ENCODE assay signal across 11 cellular contexts in the genomic region with DNA sequence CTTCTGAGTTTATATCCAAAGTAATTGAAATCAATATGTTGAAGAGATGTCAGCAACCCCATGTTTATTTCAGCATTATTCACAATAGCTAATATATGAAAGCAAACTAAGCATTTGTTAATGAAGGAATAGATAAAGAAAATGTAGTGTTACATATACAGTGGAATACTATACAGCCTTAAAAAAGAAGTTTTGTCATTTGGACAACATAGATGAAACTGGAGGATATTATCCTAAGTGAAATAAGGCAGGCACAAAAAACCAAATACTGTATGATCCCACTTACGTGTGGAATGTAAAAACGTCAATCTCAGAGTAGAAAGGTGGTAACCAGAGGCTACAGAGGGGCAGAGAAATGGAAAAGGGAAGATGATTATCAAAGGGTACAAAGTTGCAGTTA. TPM values are rescaled to one million over a fixed set of nuclear protein-coding genes. Genes with fewer than 3 reads are reported as not detected.
"Had no signal": no experiment of that assay in that cellular context is flagged by ENCODE, and none has a peak within 500 bp of the region (broad histone marks: within the 10 kb centered on the region; RNA-seq: fewer than 3 reads in every experiment).

No MANE protein-coding gene starts in this region.

- H3K9me3 ChIP-seq: HAP-1 had no signal

- H3K36me3 ChIP-seq: HAP-1 had no signal

- H2AFZ ChIP-seq: GM23248, GM23338 had no signal

- FAIRE-seq: H54 had no signal

- H3K4me2 ChIP-seq: GM23338 had no signal

- DNase-seq: GM23248, GOT3, H7, H9, HCEC 1CT, HFFc6 had no signal

- H3K4me3 ChIP-seq: GM23248, GM23338, HAP-1 had no signal

- H3K9ac ChIP-seq: GM23248 had no signal

- ATAC-seq: GM23338, HCT116 had no signal

- H3K27ac ChIP-seq: GM23248 had no signal

- H3K4me1 ChIP-seq: HAP-1 had no signal

RNA-seq across cellular contexts. Expression of a gene that starts 10.2 kb away (rescaled TPM):
- total RNA-seq: GM23248, GM23338, H4, H7, H9, HFFc6 had no signal
- polyA plus RNA-seq: GM23248, GM23338 had no signal
